ENCODE assay signal across 14 cellular contexts in genomic region chr20:11755071-11755881, GRCh38.
DNase-seq lines count a peak whose midpoint lies in the region; ATAC-seq and TF ChIP-seq lines count a peak whose summit lies in the region.
"Had no signal": no experiment of that assay in that cellular context is flagged by ENCODE, and none has a peak within 500 bp of the region (broad histone marks: within the 10 kb centered on the region; RNA-seq: fewer than 3 reads in every experiment).

No MANE protein-coding gene starts in this region.

- ATAC-seq in activated CD8-positive, alpha-beta T cell treated with anti-CD3 and anti-CD28 coated beads for 36 hours: no peak
- ATAC-seq: Panc1 had no signal

- H3K27ac ChIP-seq in rectal smooth muscle tissue (ENCODE audit: low read depth, low read length): peak overlapping the region; percentile 6
- H3K27ac ChIP-seq in adrenal gland: no peak overlapping the region
- H3K27ac ChIP-seq: esophagus muscularis mucosa, ovary had no signal

- H3K9me3 ChIP-seq in adrenal gland (replicated peaks in 1 of 3): no peaks in the 10 kb centered on the region
- H3K9me3 ChIP-seq: esophagus muscularis mucosa, ovary had no signal

- H3K27me3 ChIP-seq in rectal smooth muscle tissue (ENCODE audit: control insufficient read depth, insufficient read depth, low read length): no peaks in the 10 kb centered on the region
- H3K27me3 ChIP-seq in adrenal gland: no peaks in the 10 kb centered on the region
- H3K27me3 ChIP-seq: esophagus muscularis mucosa, ovary had no signal

- no peak overlapping the region for H3K4me3 Mint-ChIP-seq in activated CD8-positive, alpha-beta T cell treated with anti-CD3 and anti-CD28 coated beads for 36 hours

- H3K27me3 Mint-ChIP-seq in activated CD8-positive, alpha-beta T cell treated with anti-CD3 and anti-CD28 coated beads for 36 hours: no peaks in the 10 kb centered on the region

- 48 to 55% (median 52%) methylated on average over 8 of the region's 8 CpGs for WGBS in adrenal gland, 4 donors

- TF ChIP-seq CTCF in fibroblast of the aortic adventitia (IDR thresholded peaks at IDR 0.05; ENCODE audit: insufficient read depth, low read length) (no peak), adrenal gland (IDR thresholded peaks at IDR 0.05) (peak in 2 of 6 experiments; percentile 9 to 23)
- no peak for TF ChIP-seq CTCF in activated CD8-positive, alpha-beta T cell treated with anti-CD3 and anti-CD28 coated beads for 36 hours (IDR thresholded peaks at IDR 0.05)

- no peak overlapping the region for H3K4me3 ChIP-seq in fibroblast of the aortic adventitia (ENCODE audit: low read depth, low read length)
- H3K4me3 ChIP-seq in rectal smooth muscle tissue (ENCODE audit: low read length): no peak overlapping the region
- no peak overlapping the region for H3K4me3 ChIP-seq in adrenal gland
- H3K4me3 ChIP-seq: esophagus muscularis mucosa, ovary had no signal

- H3K4me1 Mint-ChIP-seq in activated CD8-positive, alpha-beta T cell treated with anti-CD3 and anti-CD28 coated beads for 36 hours (ENCODE audit: low read depth): no peaks in the 10 kb centered on the region

- no peaks in the 10 kb centered on the region for H3K36me3 Mint-ChIP-seq in activated CD8-positive, alpha-beta T cell treated with anti-CD3 and anti-CD28 coated beads for 36 hours (ENCODE audit: low read depth)

- no peaks in the 10 kb centered on the region for H3K9me3 Mint-ChIP-seq in activated CD8-positive, alpha-beta T cell treated with anti-CD3 and anti-CD28 coated beads for 36 hours

- CTCF ChIA-PET in activated CD8-positive, alpha-beta T cell treated with anti-CD3 and anti-CD28 coated beads for 36 hours (lab: Charles Lee): no interaction called here

- H3K36me3 ChIP-seq in rectal smooth muscle tissue (ENCODE audit: control insufficient read depth, insufficient read depth, low read length): no peaks in the 10 kb centered on the region
- no peaks in the 10 kb centered on the region for H3K36me3 ChIP-seq in adrenal gland (replicated peaks in 1 of 2)
- H3K36me3 ChIP-seq: esophagus muscularis mucosa, ovary had no signal

- POLR2A ChIA-PET in activated CD8-positive, alpha-beta T cell treated with anti-CD3 and anti-CD28 coated beads for 36 hours (lab: Charles Lee): no interaction called here

- no peak overlapping the region for H3K9ac ChIP-seq in rectal smooth muscle tissue (ENCODE audit: low read length)

- no peak overlapping the region for H3K27ac Mint-ChIP-seq in activated CD8-positive, alpha-beta T cell treated with anti-CD3 and anti-CD28 coated beads for 36 hours

- DNase-seq in DMS53 treated with DMSO at 0.1 percent for 48 hours (lab: John Stamatoyannopoulos, UW; ENCODE audit: unreplicated experiment): peak; percentile 45
- peak; percentile 67 for DNase-seq in NCI-H69 (lab: John Stamatoyannopoulos, UW)
- peak; percentile 50 for DNase-seq in fibroblast of the aortic adventitia (ENCODE audit: low read depth)
- DNase-seq in activated naive CD4-positive, alpha-beta T cell treated with Interleukin-2 at 50 U/mL for 16 hours: no peak
- no peak for DNase-seq in adrenal gland
- no peak for DNase-seq in activated CD8-positive, alpha-beta T cell treated with anti-CD3 and anti-CD28 coated beads for 36 hours
- DNase-seq in mucosa of gallbladder (ENCODE audit: low spot score): no peak
- DNase-seq: activated CD8-positive, alpha-beta memory T cell treated with anti-CD3 and anti-CD28 coated beads, Interleukin-2, amount 50 U/mL, for 4 hours; NCI-H2081 treated with DMSO at 0.1 percent for 48 hours; ovary; T1000 had no signal

- H3K4me1 ChIP-seq in rectal smooth muscle tissue (ENCODE audit: control insufficient read depth, insufficient read depth, low read length): peaks cover 3% of the 10 kb centered on the region
- H3K4me1 ChIP-seq in adrenal gland (replicated peaks in 1 of 2): no peaks in the 10 kb centered on the region
- H3K4me1 ChIP-seq: esophagus muscularis mucosa had no signal

- TF ChIP-seq POLR2A in adrenal gland (IDR thresholded peaks at IDR 0.05): no peak

- intact Hi-C loops in adrenal gland (cut with DNase I): no loop called here
- intact Hi-C loops in activated CD8-positive, alpha-beta T cell treated with anti-CD3 and anti-CD28 coated beads for 36 hours (cut with micrococcal nuclease): no loop called here

Comparison
In these comparisons a context has a peak if more than half of its experiments do, and no peak if none do; other contexts are left out.
1. DNase-seq: peak in DMS53 treated with DMSO at 0.1 percent for 48 hours (single experiment), NCI-H69 (single experiment) and fibroblast of the aortic adventitia (single experiment); none in activated naive CD4-positive, alpha-beta T cell treated with Interleukin-2 at 50 U/mL for 16 hours (single experiment), adrenal gland (0 of 7), activated CD8-positive, alpha-beta T cell treated with anti-CD3 and anti-CD28 coated beads for 36 hours (single experiment) and mucosa of gallbladder (single experiment).